In the genomic region with DNA sequence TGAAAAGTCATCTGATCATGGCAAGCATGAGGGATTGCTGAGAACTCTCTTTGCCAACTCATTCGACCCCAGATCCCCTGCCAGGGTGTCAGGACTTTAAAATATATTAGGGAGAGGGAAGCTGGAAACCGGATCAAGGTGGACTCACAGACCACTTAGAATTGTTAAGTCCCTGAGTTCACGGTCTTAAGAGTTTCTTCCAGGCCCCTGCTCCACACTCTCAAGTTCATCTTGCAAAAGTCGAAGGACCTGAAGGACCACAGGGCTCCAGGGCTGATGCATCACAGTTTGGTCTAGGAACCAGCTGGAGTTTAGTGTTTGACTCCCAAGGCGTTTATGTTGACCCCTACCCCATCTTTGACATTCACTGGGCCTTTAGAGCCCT, we compare ENCODE assay signal across 14 cellular contexts. TPM values are rescaled to one million over a fixed set of nuclear protein-coding genes. Genes with fewer than 3 reads are reported as not detected.
DNase-seq lines count a peak whose midpoint lies in the region; ATAC-seq and TF ChIP-seq lines count a peak whose summit lies in the region.
"Had no signal": no experiment of that assay in that cellular context is flagged by ENCODE, and none has a peak within 500 bp of the region (broad histone marks: within the 10 kb centered on the region; RNA-seq: fewer than 3 reads in every experiment).

No MANE protein-coding gene starts in this region.

- peak overlapping the region in 10 of 12 donors; percentile 43 to 76 (median 65) for H3K4me3 ChIP-seq in heart left ventricle
- H3K4me3 ChIP-seq in endodermal cell (ENCODE audit: low read length) = no peak overlapping the region
- H3K4me3 ChIP-seq in upper lobe of left lung = peak overlapping the region in 3 of 4 donors; percentile 39 to 52 (median 45)

- ATAC-seq in heart left ventricle = peak in 1 of 4 donors; percentile 14
- ATAC-seq in left ventricle myocardium superior = no peak
- peak; percentile 32 to 68 for ATAC-seq in upper lobe of left lung (ENCODE audit: low FRiP score in 2 of 2)
- no peak for ATAC-seq in HG02759 (IDR thresholded peaks at IDR 0.05; ENCODE audit: unreplicated experiment)
- no peak for ATAC-seq in HG03442 (IDR thresholded peaks at IDR 0.05; ENCODE audit: unreplicated experiment)

- H3K36me3 ChIP-seq in heart left ventricle (no peaks in the 10 kb centered on the region), endodermal cell (ENCODE audit: control insufficient read depth, insufficient read depth, low read length) (no peaks in the 10 kb centered on the region), upper lobe of left lung (no peaks in the 10 kb centered on the region)

- H3K9me3 Mint-ChIP-seq in endodermal cell = no peaks in the 10 kb centered on the region
- no peaks in the 10 kb centered on the region for H3K9me3 Mint-ChIP-seq in nephron

- TF ChIP-seq EP300 in upper lobe of left lung (IDR thresholded peaks at IDR 0.05) = no peak

- 50 to 69% (median 61%) methylated on average over 5 of the region's 5 CpGs for WGBS in heart left ventricle, 4 donors
- WGBS in endodermal cell (ENCODE audit: insufficient coverage in 1 of 2, insufficient read length in 1 of 2), 2 experiments = 81 to 90% methylated on average over 1 to 5 of the region's 5 CpGs
- 48 to 51% methylated on average over 5 of the region's 5 CpGs for WGBS in upper lobe of left lung, 2 donors

- H3K27ac Mint-ChIP-seq in endodermal cell = peak overlapping the region; percentile 86
- H3K27ac Mint-ChIP-seq in nephron = peak overlapping the region; percentile 92 to 97 (median 95)
- H3K27ac Mint-ChIP-seq: activated naive CD8-positive, alpha-beta T cell; IgD-negative memory B cell had no signal

- H3K9me3 ChIP-seq in heart left ventricle (no peaks in the 10 kb centered on the region), endodermal cell (ENCODE audit: control insufficient read depth, low read length) (no peaks in the 10 kb centered on the region), upper lobe of left lung (no peaks in the 10 kb centered on the region)

- H3K27ac ChIP-seq in heart left ventricle (peak overlapping the region in 10 of 12 donors; percentile 22 to 88 (median 82)), endodermal cell (ENCODE audit: low read depth, low read length) (no peak overlapping the region), upper lobe of left lung (peak overlapping the region; percentile 73 to 82 (median 78))

- intact Hi-C loops in heart left ventricle (cut with DNase I) (loop anchor here in 1 of 10 donors (10.0 kb wide), 1 partner anchor 122 kb away; no protein-coding TSS in a partner anchor), left ventricle myocardium superior (cut with micrococcal nuclease) (no loop called here)

- H3K9ac ChIP-seq in endodermal cell (ENCODE audit: extremely low read depth, low read length, poor library complexity, severe bottlenecking) = no peak overlapping the region

- peak overlapping the region; percentile 63 for H3K4me3 Mint-ChIP-seq in endodermal cell
- H3K4me3 Mint-ChIP-seq in nephron = peak overlapping the region; percentile 78 to 92 (median 87)
- H3K4me3 Mint-ChIP-seq: activated naive CD8-positive, alpha-beta T cell; IgD-negative memory B cell had no signal

- DNase-seq in heart left ventricle = no peak
- no peak for DNase-seq in left ventricle myocardium superior
- DNase-seq in endodermal cell = peak; percentile 68
- DNase-seq in upper lobe of left lung = peak in 1 of 2 donors; percentile 45
- no peak for DNase-seq in NCI-H2081 treated with DMSO at 0.1 percent for 48 hours (lab: John Stamatoyannopoulos, UW)
- DNase-seq: activated CD8-positive, alpha-beta memory T cell treated with anti-CD3 and anti-CD28 coated beads, Interleukin-2, amount 50 U/mL, for 48 hours; NCI-H1417 treated with DMSO at 0.1 percent for 48 hours; NCI-H510A treated with DMSO at 0.1 percent for 48 hours had no signal

- H3K4me1 Mint-ChIP-seq in endodermal cell (peaks cover 24% of the 10 kb centered on the region), nephron (peaks cover 24% of the 10 kb centered on the region)
- H3K4me1 Mint-ChIP-seq: IgD-negative memory B cell had no signal

- no peaks in the 10 kb centered on the region for H3K27me3 Mint-ChIP-seq in endodermal cell (ENCODE audit: insufficient read depth)
- no peaks in the 10 kb centered on the region for H3K27me3 Mint-ChIP-seq in nephron (ENCODE audit: low read depth)
- H3K27me3 Mint-ChIP-seq: IgD-negative memory B cell had no signal

- TF ChIP-seq CTCF in heart left ventricle (IDR thresholded peaks at IDR 0.05) (no peak), endodermal cell (conservative IDR thresholded peaks at IDR 0.05) (no peak), nephron (IDR thresholded peaks at IDR 0.05; ENCODE audit: unreplicated experiment in 3 of 3) (no peak), upper lobe of left lung (IDR thresholded peaks at IDR 0.05) (no peak)

- H3K36me3 Mint-ChIP-seq in endodermal cell (ENCODE audit: low read depth) (no peaks in the 10 kb centered on the region), nephron (ENCODE audit: low read depth) (no peaks in the 10 kb centered on the region)
- H3K36me3 Mint-ChIP-seq: activated naive CD8-positive, alpha-beta T cell; IgD-negative memory B cell had no signal

- H3K27me3 ChIP-seq in heart left ventricle (no peaks in the 10 kb centered on the region), endodermal cell (ENCODE audit: control insufficient read depth, insufficient read depth, low read length, poor library complexity, severe bottlenecking) (no peaks in the 10 kb centered on the region), upper lobe of left lung (no peaks in the 10 kb centered on the region)

- TF ChIP-seq POLR2A in heart left ventricle (IDR thresholded peaks at IDR 0.05) = no peak
- TF ChIP-seq POLR2A in upper lobe of left lung (IDR thresholded peaks at IDR 0.05) = no peak

- H3K4me1 ChIP-seq in heart left ventricle = peaks cover 0 to 29% (median 6%) of the 10 kb centered on the region in 12 donors
- peaks cover 8% of the 10 kb centered on the region for H3K4me1 ChIP-seq in endodermal cell (ENCODE audit: control insufficient read depth, insufficient read depth, low read length)
- peaks cover 0 to 6% (median 0%) of the 10 kb centered on the region in 4 donors for H3K4me1 ChIP-seq in upper lobe of left lung

RNA-seq across cellular contexts. Expression of a gene that starts 0.5 kb away (rescaled TPM):
- total RNA-seq in heart left ventricle = 10 to 100 TPM in 2 of 9 donors, 1 to 10 TPM in 7; 3.1 to 11.5 (median 5.8) TPM
- polyA plus RNA-seq in heart left ventricle = 1 to 10 TPM in 1 of 2 donors, under 1 TPM in 1; 0.95 to 1.4 TPM
- 6.1 TPM for total RNA-seq in left ventricle myocardium superior
- 1 to 10 TPM in 1 of 2 donors, under 1 TPM in 1; 0.99 to 1.0 TPM for total RNA-seq in endodermal cell
- 0.53 TPM for polyA plus RNA-seq in endodermal cell (2013, experiment 1 of 2)
- 0.54 TPM for polyA plus RNA-seq in endodermal cell (2013, experiment 2 of 2)
- total RNA-seq in upper lobe of left lung = 10 to 100 TPM in 1 of 6 donors, 1 to 10 TPM in 5; 1.4 to 12.9 (median 6.4) TPM
- polyA plus RNA-seq: IgD-negative memory B cell had no signal

RNA-seq across cellular contexts. Expression of a gene that starts 37.4 kb away (rescaled TPM):
- total RNA-seq in heart left ventricle = under 1 TPM in 3 of 9 donors, not detected in 6; 0.24 to 0.79 (median 0.68) TPM
- under 1 TPM in 1 of 2 donors, not detected in 1; 0.07 TPM for polyA plus RNA-seq in heart left ventricle
- 0.20 TPM for total RNA-seq in left ventricle myocardium superior
- 1 to 10 TPM; 2.6 to 3.4 TPM for total RNA-seq in endodermal cell
- 31.4 TPM for polyA plus RNA-seq in endodermal cell (2013, experiment 1 of 2)
- polyA plus RNA-seq in endodermal cell (2013, experiment 2 of 2) = 22.9 TPM
- 1 to 10 TPM in 1 of 6 donors, under 1 TPM in 2, not detected in 3; 0.30 to 1.1 (median 0.40) TPM for total RNA-seq in upper lobe of left lung
- total RNA-seq: glomerular endothelial cell had no signal
- polyA plus RNA-seq: IgD-negative memory B cell had no signal

Comparison
In these comparisons a context has a peak if more than half of its experiments do, and no peak if none do; other contexts are left out.
1. ATAC-seq: peak in upper lobe of left lung (2 of 2); none in left ventricle myocardium superior (single experiment), HG02759 (single experiment) and HG03442 (single experiment).